ENCODE assay signal across 9 cellular contexts in genomic region chr1:86965012-86965826, GRCh38. TPM values are rescaled to one million over a fixed set of nuclear protein-coding genes. Genes with fewer than 3 reads are reported as not detected.
DNase-seq lines count a peak whose midpoint lies in the region; ATAC-seq and TF ChIP-seq lines count a peak whose summit lies in the region.
"Had no signal": no experiment of that assay in that cellular context is flagged by ENCODE, and none has a peak within 500 bp of the region (broad histone marks: within the 10 kb centered on the region; RNA-seq: fewer than 3 reads in every experiment).

No MANE protein-coding gene starts in this region.

- TF ChIP-seq POLR2A in heart left ventricle (IDR thresholded peaks at IDR 0.05) = no peak

- H3K4me1 ChIP-seq in heart left ventricle = peaks cover 0 to 5% (median 0%) of the 10 kb centered on the region in 12 donors

- H3K4me3 ChIP-seq in heart left ventricle = no peak overlapping the region

- no peaks in the 10 kb centered on the region for H3K9me3 ChIP-seq in heart left ventricle

- no peak for DNase-seq in heart left ventricle
- no peak for DNase-seq in cardiac septum (ENCODE audit: low spot score)
- peak; percentile 13 for DNase-seq in HS-5 (ENCODE audit: low read depth)
- DNase-seq in UCSD-AML1 (lab: John Stamatoyannopoulos, UW; ENCODE audit: unreplicated experiment) = peak; percentile 12
- DNase-seq in glomerular visceral epithelial cell (ENCODE audit: extremely low spot score) = peak; percentile 36
- peak; percentile 11 for DNase-seq in stimulated activated naive CD8-positive, alpha-beta T cell treated with anti-CD3 and anti-CD28 coated beads, Interleukin-15, Interleukin-2, amounts not matched to agents 100 U/mL and 50 U/mL, for 24 hours
- no peak for DNase-seq in DMS79 (lab: John Stamatoyannopoulos, UW)

- no peak overlapping the region for H3K27ac ChIP-seq in heart left ventricle
- H3K27ac ChIP-seq: epithelial cell of prostate had no signal

- H3K36me3 ChIP-seq in heart left ventricle = no peaks in the 10 kb centered on the region

- intact Hi-C loops in heart left ventricle (cut with DNase I) (loop anchor here in 8 of 10 donors (1.0 to 5.0 kb wide), 6 partner anchors 112 to 133 kb away; no protein-coding TSS in a partner anchor), cardiac septum (cut with DNase I) (loop anchor here (1.0 to 10.0 kb wide), 2 partner anchors 120 to 132 kb away; no protein-coding TSS in a partner anchor)

- WGBS in heart left ventricle, 4 donors = 27 to 40% (median 35%) methylated on average over 2 of the region's 2 CpGs

- ATAC-seq in heart left ventricle (peak in 2 of 4 donors; percentile 22 to 45), HG03469 (IDR thresholded peaks at IDR 0.05; ENCODE audit: unreplicated experiment) (no peak)
- ATAC-seq in stimulated activated naive CD8-positive, alpha-beta T cell treated with anti-CD3 and anti-CD28 coated beads, Interleukin-15, Interleukin-2, amounts not matched to agents 100 U/mL and 50 U/mL, for 24 hours = no peak

- no peaks in the 10 kb centered on the region for H3K27me3 ChIP-seq in heart left ventricle

- TF ChIP-seq CTCF in heart left ventricle (IDR thresholded peaks at IDR 0.05) = peak; percentile 44 to 76 (median 64)

RNA-seq across cellular contexts. Expression of gene HS2ST1, which starts 50.8 kb away (rescaled TPM):
- total RNA-seq in heart left ventricle (10 to 100 TPM in 7 of 9 donors, 1 to 10 TPM in 2; 6.5 to 20.3 (median 14.0) TPM), cardiac septum (12.6 TPM)
- polyA plus RNA-seq in heart left ventricle = 10 to 100 TPM in 1 of 2 donors, 1 to 10 TPM in 1; 3.4 to 11.0 TPM

RNA-seq across cellular contexts. Expression of gene SELENOF, which starts 51.3 kb away (rescaled TPM):
- total RNA-seq in heart left ventricle (100 to 1,000 TPM in 2 of 9 donors, 10 to 100 TPM in 7; 46.8 to 125 (median 76.1) TPM), cardiac septum (80.7 TPM)
- 100 to 1,000 TPM in 1 of 2 donors, 10 to 100 TPM in 1; 53.2 to 101 TPM for polyA plus RNA-seq in heart left ventricle

Comparison
In these comparisons a context has a peak if more than half of its experiments do, and no peak if none do; other contexts are left out.
1. DNase-seq: peak in HS-5 (single experiment), UCSD-AML1 (single experiment), glomerular visceral epithelial cell (single experiment) and stimulated activated naive CD8-positive, alpha-beta T cell treated with anti-CD3 and anti-CD28 coated beads, Interleukin-15, Interleukin-2, amounts not matched to agents 100 U/mL and 50 U/mL, for 24 hours (single experiment); none in heart left ventricle (0 of 5), cardiac septum (single experiment) and DMS79 (single experiment).